7 cellular contexts compared by ENCODE assay signal in the genomic region with DNA sequence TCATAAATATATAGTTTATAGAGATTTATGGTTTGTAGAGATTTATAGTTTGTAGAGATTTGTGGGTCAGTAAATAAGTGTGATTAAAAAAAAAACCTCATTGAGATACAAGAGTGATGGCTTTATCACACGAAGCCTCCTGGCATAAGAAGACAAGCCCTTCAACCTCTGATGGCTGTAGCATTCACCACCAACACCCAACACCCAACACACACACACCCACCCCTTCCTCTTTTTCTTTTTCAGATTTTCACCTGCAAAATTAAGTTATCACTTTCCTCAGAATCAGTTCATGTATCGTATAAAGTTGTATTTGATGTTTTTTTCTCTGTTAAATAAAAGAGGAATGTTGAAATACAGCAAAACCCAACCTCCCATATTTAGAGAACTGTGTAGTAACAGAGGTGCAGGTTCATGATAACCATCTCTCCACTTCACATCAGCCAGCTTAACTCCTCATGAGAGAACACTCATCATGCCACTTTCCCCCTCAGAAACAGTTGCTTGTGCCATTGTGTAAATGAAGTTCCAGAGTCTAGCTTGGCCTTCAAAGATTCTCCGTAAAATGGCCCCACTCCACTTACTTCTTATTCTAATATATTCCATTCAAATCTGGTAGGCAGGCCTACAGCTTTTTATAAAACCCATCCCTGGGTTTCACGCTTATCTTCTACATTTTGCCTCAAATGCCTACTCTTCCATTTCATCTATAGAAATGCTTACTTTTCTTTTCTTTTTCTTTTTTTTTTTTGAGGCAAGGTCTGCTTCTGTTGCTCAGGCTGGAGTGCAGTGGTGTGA.
DNase-seq lines count a peak whose midpoint lies in the region; ATAC-seq and TF ChIP-seq lines count a peak whose summit lies in the region.

No MANE protein-coding gene starts in this region.

- H3K27me3 ChIP-seq in GM23338 (ENCODE audit: insufficient read depth), result no peaks in the 10 kb centered on the region

- H3K4me3 ChIP-seq in GM23338 (peak overlapping the region; percentile 22), OCI-LY7 (ENCODE audit: low read depth, low read length, poor library complexity, severe bottlenecking) (peak overlapping the region; percentile 62)

- peak overlapping the region; percentile 34 for H3K4me3 Mint-ChIP-seq in GM23338
- no peak overlapping the region for H3K4me3 Mint-ChIP-seq in chondrocyte (ENCODE audit: unreplicated experiment)
- peak overlapping the region; percentile 66 for H3K4me3 Mint-ChIP-seq in progenitor cell of endocrine pancreas (ENCODE audit: low read depth)

- no peak for TF ChIP-seq CTCF in GM23338 (conservative IDR thresholded peaks at IDR 0.05; ENCODE audit: low read depth in 2 of 2)
- 0 out of 2 replicates have a peak, but pooled peaks have one; percentile 3 for TF ChIP-seq CTCF in OCI-LY7 (conservative IDR thresholded peaks at IDR 0.05; ENCODE audit: low read length)
- no peak for TF ChIP-seq CTCF in chondrocyte (IDR thresholded peaks at IDR 0.05)
- TF ChIP-seq CTCF in progenitor cell of endocrine pancreas (IDR thresholded peaks at IDR 0.05; ENCODE audit: unreplicated experiment), result no peak

- no peaks in the 10 kb centered on the region for H3K9me2 ChIP-seq in GM23338 (ENCODE audit: insufficient read depth)
- H3K9me2 ChIP-seq in OCI-LY7 (ENCODE audit: insufficient read depth, low read length), result no peaks in the 10 kb centered on the region

- DNase-seq in GM23338 (ENCODE audit: low spot score), result no peak
- peak; percentile 45 for DNase-seq in OCI-LY7 (ENCODE audit: low spot score)
- DNase-seq in chondrocyte (ENCODE audit: low spot score), result no peak
- no peak for DNase-seq in progenitor cell of endocrine pancreas (ENCODE audit: low spot score, unreplicated experiment)
- DNase-seq in NCI-H1930 (lab: John Stamatoyannopoulos, UW), result no peak
- DNase-seq in stimulated activated CD4-positive, alpha-beta T cell treated with anti-CD3 and anti-CD28 coated beads, Interleukin-4, amount 100 ng/mL, for 4 hours, result no peak

- H3K4me1 ChIP-seq in GM23338 (ENCODE audit: insufficient read depth) (peaks cover 35% of the 10 kb centered on the region), OCI-LY7 (ENCODE audit: insufficient read depth, low read length, poor library complexity, severe bottlenecking) (peaks cover 56% of the 10 kb centered on the region)

- H2AFZ ChIP-seq in GM23338 (no peak overlapping the region), OCI-LY7 (ENCODE audit: low read length) (no peak overlapping the region)

- H4K20me1 ChIP-seq in GM23338 (replicated peaks; ENCODE audit: insufficient read depth) (peaks cover 26% of the 10 kb centered on the region), OCI-LY7 (ENCODE audit: insufficient read depth, low read length) (0 out of 2 replicates have a peak, but pooled peaks cover 3% of the 10 kb centered on the region)

- H3K79me2 ChIP-seq in GM23338 (replicated peaks; ENCODE audit: insufficient read depth), result peaks cover 90% of the 10 kb centered on the region
- peaks cover 86% of the 10 kb centered on the region for H3K79me2 ChIP-seq in OCI-LY7 (ENCODE audit: insufficient read depth, low read depth, low read length)

- H3K9me3 Mint-ChIP-seq in GM23338 (no peaks in the 10 kb centered on the region; the same call in 2 of the 3 replicates), chondrocyte (ENCODE audit: low read depth) (no peaks in the 10 kb centered on the region), progenitor cell of endocrine pancreas (ENCODE audit: low read depth) (no peaks in the 10 kb centered on the region)

- H3K4me2 ChIP-seq in GM23338 (peak overlapping the region; percentile 56), OCI-LY7 (ENCODE audit: low read length) (peak overlapping the region; percentile 72)

- H3K27ac ChIP-seq in GM23338 (ENCODE audit: low read depth) (no peak overlapping the region), OCI-LY7 (ENCODE audit: low read depth, low read length, poor library complexity, severe bottlenecking) (peak overlapping the region; percentile 24)

- H3K27me3 Mint-ChIP-seq in GM23338 (ENCODE audit: insufficient read depth, low read depth, poor library complexity) (peaks cover under 1% of the 10 kb centered on the region), chondrocyte (ENCODE audit: low read depth) (no peaks in the 10 kb centered on the region), progenitor cell of endocrine pancreas (no peaks in the 10 kb centered on the region)

- POLR2A ChIA-PET in OCI-LY7 (lab: Charles Lee), result interaction anchor here (0.6 to 3.0 kb wide), 3 partner anchors 9 to 602 kb away, joined by 4 to 15 read pairs (median 9); no protein-coding TSS in a partner anchor

- intact Hi-C loops in OCI-LY7 (cut with micrococcal nuclease; ENCODE audit: unreplicated experiment), result loop anchor here (1.0 kb wide), 1 partner anchor 7 kb away; no protein-coding TSS in a partner anchor

- H3K36me3 ChIP-seq in GM23338 (ENCODE audit: insufficient read depth) (no peaks in the 10 kb centered on the region), OCI-LY7 (ENCODE audit: insufficient read depth, low read length) (peaks cover 5% of the 10 kb centered on the region; the same call in 1 of the 2 replicates)

- no peaks in the 10 kb centered on the region for H3K9me3 ChIP-seq in OCI-LY7 (ENCODE audit: low read length)

- no TSS peak for BruUV-seq in OCI-LY7 (replicated peaks; lab: Mats Ljungman, UMichigan)

- H3F3A ChIP-seq in GM23338 (replicated peaks; ENCODE audit: low read depth), result no peaks in the 10 kb centered on the region; the same call in 1 of the 2 replicates

- no peak for ATAC-seq in GM23338
- ATAC-seq in HG02938 (IDR thresholded peaks at IDR 0.05; ENCODE audit: unreplicated experiment), result no peak

- H3K4me1 Mint-ChIP-seq in GM23338 (peaks cover 53% of the 10 kb centered on the region), chondrocyte (ENCODE audit: low read depth) (peaks cover 68% of the 10 kb centered on the region), progenitor cell of endocrine pancreas (ENCODE audit: low read depth) (peaks cover 64% of the 10 kb centered on the region)

- H3K36me3 Mint-ChIP-seq in GM23338 (ENCODE audit: low read depth) (peaks cover 3% of the 10 kb centered on the region; the same call in 1 of the 3 replicates), chondrocyte (ENCODE audit: low read depth) (peaks cover 1% of the 10 kb centered on the region), progenitor cell of endocrine pancreas (ENCODE audit: insufficient read depth) (peaks cover 1% of the 10 kb centered on the region)

- CTCF ChIA-PET in OCI-LY7 (lab: Charles Lee; ENCODE audit: unreplicated experiment), result interaction anchor here (0.6 to 1.1 kb wide), 2 partner anchors 18 to 72 kb away, joined by 3 read pairs; no protein-coding TSS in a partner anchor

- H3K27ac Mint-ChIP-seq in GM23338 (no peak overlapping the region), chondrocyte (ENCODE audit: unreplicated experiment) (peak overlapping the region; percentile 69), progenitor cell of endocrine pancreas (peak overlapping the region; percentile 88)

TF ChIP-seq in GM23338, 12 proteins besides CTCF, POLR2A, EP300 and RAD21 (continues in another document):
- TF ChIP-seq, protein P1, sequence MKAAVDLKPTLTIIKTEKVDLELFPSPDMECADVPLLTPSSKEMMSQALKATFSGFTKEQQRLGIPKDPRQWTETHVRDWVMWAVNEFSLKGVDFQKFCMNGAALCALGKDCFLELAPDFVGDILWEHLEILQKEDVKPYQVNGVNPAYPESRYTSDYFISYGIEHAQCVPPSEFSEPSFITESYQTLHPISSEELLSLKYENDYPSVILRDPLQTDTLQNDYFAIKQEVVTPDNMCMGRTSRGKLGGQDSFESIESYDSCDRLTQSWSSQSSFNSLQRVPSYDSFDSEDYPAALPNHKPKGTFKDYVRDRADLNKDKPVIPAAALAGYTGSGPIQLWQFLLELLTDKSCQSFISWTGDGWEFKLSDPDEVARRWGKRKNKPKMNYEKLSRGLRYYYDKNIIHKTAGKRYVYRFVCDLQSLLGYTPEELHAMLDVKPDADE (IDR thresholded peaks at IDR 0.05), result no peak
- no peak for TF ChIP-seq JUNB (IDR thresholded peaks at IDR 0.05; ENCODE audit: unreplicated experiment)
- TF ChIP-seq STAT1 (IDR thresholded peaks at IDR 0.05; ENCODE audit: unreplicated experiment), result no peak
- no peak for TF ChIP-seq POLR2AphosphoS5 (IDR thresholded peaks at IDR 0.05; ENCODE audit: low read depth)
- TF ChIP-seq CREB1 (CRISPR knock-in tag; IDR thresholded peaks at IDR 0.05; ENCODE audit: low read depth), result no peak
- no peak for TF ChIP-seq EZH2phosphoT487 (IDR thresholded peaks at IDR 0.05; ENCODE audit: unreplicated experiment)
- TF ChIP-seq ZNF331 (CRISPR knock-in tag; IDR thresholded peaks at IDR 0.05; ENCODE audit: low read depth), result no peak
- TF ChIP-seq NANOG (IDR thresholded peaks at IDR 0.05; ENCODE audit: borderline replicate concordance), result no peak
- TF ChIP-seq EZH2 (IDR thresholded peaks at IDR 0.05; ENCODE audit: low read depth, unreplicated experiment), result no peak
- TF ChIP-seq, protein P2, sequence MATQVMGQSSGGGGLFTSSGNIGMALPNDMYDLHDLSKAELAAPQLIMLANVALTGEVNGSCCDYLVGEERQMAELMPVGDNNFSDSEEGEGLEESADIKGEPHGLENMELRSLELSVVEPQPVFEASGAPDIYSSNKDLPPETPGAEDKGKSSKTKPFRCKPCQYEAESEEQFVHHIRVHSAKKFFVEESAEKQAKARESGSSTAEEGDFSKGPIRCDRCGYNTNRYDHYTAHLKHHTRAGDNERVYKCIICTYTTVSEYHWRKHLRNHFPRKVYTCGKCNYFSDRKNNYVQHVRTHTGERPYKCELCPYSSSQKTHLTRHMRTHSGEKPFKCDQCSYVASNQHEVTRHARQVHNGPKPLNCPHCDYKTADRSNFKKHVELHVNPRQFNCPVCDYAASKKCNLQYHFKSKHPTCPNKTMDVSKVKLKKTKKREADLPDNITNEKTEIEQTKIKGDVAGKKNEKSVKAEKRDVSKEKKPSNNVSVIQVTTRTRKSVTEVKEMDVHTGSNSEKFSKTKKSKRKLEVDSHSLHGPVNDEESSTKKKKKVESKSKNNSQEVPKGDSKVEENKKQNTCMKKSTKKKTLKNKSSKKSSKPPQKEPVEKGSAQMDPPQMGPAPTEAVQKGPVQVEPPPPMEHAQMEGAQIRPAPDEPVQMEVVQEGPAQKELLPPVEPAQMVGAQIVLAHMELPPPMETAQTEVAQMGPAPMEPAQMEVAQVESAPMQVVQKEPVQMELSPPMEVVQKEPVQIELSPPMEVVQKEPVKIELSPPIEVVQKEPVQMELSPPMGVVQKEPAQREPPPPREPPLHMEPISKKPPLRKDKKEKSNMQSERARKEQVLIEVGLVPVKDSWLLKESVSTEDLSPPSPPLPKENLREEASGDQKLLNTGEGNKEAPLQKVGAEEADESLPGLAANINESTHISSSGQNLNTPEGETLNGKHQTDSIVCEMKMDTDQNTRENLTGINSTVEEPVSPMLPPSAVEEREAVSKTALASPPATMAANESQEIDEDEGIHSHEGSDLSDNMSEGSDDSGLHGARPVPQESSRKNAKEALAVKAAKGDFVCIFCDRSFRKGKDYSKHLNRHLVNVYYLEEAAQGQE (IDR thresholded peaks at IDR 0.05; ENCODE audit: unreplicated experiment), result no peak
